In the genomic region with DNA sequence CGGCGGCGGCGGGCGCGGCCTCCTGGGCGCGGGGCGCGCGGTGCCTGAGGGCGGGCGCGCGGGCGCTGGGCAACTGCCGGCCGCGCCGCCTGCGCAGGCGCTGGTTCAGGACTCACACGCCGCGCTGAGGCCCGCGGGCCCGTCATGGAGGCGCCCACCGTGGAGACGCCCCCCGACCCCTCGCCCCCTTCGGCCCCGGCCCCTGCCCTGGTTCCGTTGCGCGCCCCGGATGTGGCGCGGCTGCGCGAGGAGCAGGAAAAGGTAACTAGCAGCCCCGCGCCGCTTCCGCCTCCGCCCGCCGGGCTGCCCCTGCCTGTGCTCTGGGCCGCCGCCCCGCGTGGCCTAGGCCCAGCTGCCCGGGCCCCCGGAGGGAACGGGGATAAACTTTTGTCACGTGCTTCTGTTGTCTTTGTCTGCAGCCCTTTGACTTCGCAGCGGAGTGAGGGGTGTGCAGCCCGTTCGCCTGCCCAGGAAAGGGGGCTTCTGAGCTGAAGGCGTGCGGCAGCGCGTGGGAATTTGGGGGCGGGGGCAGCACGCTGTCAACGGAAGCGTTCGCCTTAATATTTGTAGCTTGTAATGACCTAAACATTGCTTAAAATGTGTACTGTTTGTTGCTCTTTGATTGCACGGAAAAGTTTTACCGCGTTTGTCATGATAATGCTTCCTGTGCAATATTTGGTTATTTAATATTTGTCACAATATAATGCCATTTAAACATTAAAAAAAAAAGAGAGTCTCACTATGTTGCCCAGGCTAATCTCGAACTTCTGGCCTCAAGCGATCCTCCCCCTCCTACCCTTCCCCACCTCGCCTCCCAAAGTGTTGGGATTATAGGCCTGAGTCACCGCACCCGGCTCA, we compare ENCODE assay signal across 1 cellular context.
TF ChIP-seq lines count a peak whose summit lies in the region.

No MANE protein-coding gene starts in this region.

TF ChIP-seq in K562, 482 proteins besides CTCF, POLR2A, EP300 and RAD21 (continued from another document):
- TF ChIP-seq, protein P1, sequence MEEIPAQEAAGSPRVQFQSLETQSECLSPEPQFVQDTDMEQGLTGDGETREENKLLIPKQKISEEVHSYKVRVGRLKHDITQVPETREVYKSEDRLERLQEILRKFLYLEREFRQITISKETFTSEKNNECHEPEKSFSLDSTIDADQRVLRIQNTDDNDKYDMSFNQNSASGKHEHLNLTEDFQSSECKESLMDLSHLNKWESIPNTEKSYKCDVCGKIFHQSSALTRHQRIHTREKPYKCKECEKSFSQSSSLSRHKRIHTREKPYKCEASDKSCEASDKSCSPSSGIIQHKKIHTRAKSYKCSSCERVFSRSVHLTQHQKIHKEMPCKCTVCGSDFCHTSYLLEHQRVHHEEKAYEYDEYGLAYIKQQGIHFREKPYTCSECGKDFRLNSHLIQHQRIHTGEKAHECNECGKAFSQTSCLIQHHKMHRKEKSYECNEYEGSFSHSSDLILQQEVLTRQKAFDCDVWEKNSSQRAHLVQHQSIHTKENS (CRISPR knock-in tag; IDR thresholded peaks at IDR 0.05): no peak
- TF ChIP-seq ATF7 (IDR thresholded peaks at IDR 0.05): 0 out of 2 replicates have a peak, but pooled peaks have one; percentile 10
- TF ChIP-seq ZNF224 (CRISPR knock-in tag; IDR thresholded peaks at IDR 0.05): no peak
- no peak for TF ChIP-seq ZNF146 (CRISPR knock-in tag; IDR thresholded peaks at IDR 0.05; ENCODE audit: unreplicated experiment)
- TF ChIP-seq TRIM28 (IDR thresholded peaks at IDR 0.05): no peak
- no peak for TF ChIP-seq ZNF561 (CRISPR knock-in tag; conservative IDR thresholded peaks at IDR 0.05)
- TF ChIP-seq E2F3 (CRISPR knock-in tag; IDR thresholded peaks at IDR 0.05): no peak
- no peak for TF ChIP-seq SMARCB1 (IDR thresholded peaks at IDR 0.05; ENCODE audit: insufficient read length, low read depth)
- TF ChIP-seq SRF (CRISPR knock-in tag; IDR thresholded peaks at IDR 0.05): no peak
- TF ChIP-seq, protein P2, sequence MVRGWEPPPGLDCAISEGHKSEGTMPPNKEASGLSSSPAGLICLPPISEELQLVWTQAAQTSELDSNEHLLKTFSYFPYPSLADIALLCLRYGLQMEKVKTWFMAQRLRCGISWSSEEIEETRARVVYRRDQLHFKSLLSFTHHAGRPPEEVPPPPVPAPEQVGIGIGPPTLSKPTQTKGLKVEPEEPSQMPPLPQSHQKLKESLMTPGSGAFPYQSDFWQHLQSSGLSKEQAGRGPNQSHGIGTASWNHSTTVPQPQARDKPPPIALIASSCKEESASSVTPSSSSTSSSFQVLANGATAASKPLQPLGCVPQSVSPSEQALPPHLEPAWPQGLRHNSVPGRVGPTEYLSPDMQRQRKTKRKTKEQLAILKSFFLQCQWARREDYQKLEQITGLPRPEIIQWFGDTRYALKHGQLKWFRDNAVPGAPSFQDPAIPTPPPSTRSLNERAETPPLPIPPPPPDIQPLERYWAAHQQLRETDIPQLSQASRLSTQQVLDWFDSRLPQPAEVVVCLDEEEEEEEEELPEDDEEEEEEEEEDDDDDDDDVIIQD (CRISPR knock-in tag; IDR thresholded peaks at IDR 0.05): no peak
- TF ChIP-seq ZNF263 (CRISPR knock-in tag; IDR thresholded peaks at IDR 0.05; ENCODE audit: borderline replicate concordance): no peak
- TF ChIP-seq NFXL1 (CRISPR knock-in tag; IDR thresholded peaks at IDR 0.05): no peak
- no peak for TF ChIP-seq TAF9B (IDR thresholded peaks at IDR 0.05; ENCODE audit: partially characterized antibody)
- TF ChIP-seq COPS2 (conservative IDR thresholded peaks at IDR 0.05): no peak
- TF ChIP-seq PML (IDR thresholded peaks at IDR 0.05; ENCODE audit: low read length): no peak
- TF ChIP-seq POLR3A (IDR thresholded peaks at IDR 0.05; ENCODE audit: borderline replicate concordance, extremely low read depth, insufficient read depth, insufficient read length): no peak
- TF ChIP-seq, protein P3, sequence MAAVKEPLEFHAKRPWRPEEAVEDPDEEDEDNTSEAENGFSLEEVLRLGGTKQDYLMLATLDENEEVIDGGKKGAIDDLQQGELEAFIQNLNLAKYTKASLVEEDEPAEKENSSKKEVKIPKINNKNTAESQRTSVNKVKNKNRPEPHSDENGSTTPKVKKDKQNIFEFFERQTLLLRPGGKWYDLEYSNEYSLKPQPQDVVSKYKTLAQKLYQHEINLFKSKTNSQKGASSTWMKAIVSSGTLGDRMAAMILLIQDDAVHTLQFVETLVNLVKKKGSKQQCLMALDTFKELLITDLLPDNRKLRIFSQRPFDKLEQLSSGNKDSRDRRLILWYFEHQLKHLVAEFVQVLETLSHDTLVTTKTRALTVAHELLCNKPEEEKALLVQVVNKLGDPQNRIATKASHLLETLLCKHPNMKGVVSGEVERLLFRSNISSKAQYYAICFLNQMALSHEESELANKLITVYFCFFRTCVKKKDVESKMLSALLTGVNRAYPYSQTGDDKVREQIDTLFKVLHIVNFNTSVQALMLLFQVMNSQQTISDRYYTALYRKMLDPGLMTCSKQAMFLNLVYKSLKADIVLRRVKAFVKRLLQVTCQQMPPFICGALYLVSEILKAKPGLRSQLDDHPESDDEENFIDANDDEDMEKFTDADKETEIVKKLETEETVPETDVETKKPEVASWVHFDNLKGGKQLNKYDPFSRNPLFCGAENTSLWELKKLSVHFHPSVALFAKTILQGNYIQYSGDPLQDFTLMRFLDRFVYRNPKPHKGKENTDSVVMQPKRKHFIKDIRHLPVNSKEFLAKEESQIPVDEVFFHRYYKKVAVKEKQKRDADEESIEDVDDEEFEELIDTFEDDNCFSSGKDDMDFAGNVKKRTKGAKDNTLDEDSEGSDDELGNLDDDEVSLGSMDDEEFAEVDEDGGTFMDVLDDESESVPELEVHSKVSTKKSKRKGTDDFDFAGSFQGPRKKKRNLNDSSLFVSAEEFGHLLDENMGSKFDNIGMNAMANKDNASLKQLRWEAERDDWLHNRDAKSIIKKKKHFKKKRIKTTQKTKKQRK (IDR thresholded peaks at IDR 0.05; ENCODE audit: borderline replicate concordance, low read depth, low read length): no peak
- no peak for TF ChIP-seq ZNF23 (CRISPR knock-in tag; IDR thresholded peaks at IDR 0.05)
- TF ChIP-seq PHF8 (IDR thresholded peaks at IDR 0.05; ENCODE audit: borderline replicate concordance, low read length): peak; percentile 59
- TF ChIP-seq HDAC8 (tag; IDR thresholded peaks at IDR 0.05): no peak
- TF ChIP-seq NRF1 (conservative IDR thresholded peaks at IDR 0.05 in 1 of 2, IDR thresholded peaks at IDR 0.05 in 1 of 2): no peak; a peak in 2 of 4 replicates
- TF ChIP-seq, protein P4, sequence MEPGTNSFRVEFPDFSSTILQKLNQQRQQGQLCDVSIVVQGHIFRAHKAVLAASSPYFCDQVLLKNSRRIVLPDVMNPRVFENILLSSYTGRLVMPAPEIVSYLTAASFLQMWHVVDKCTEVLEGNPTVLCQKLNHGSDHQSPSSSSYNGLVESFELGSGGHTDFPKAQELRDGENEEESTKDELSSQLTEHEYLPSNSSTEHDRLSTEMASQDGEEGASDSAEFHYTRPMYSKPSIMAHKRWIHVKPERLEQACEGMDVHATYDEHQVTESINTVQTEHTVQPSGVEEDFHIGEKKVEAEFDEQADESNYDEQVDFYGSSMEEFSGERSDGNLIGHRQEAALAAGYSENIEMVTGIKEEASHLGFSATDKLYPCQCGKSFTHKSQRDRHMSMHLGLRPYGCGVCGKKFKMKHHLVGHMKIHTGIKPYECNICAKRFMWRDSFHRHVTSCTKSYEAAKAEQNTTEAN (CRISPR knock-in tag; IDR thresholded peaks at IDR 0.05): no peak
- TF ChIP-seq ZC3H4 (CRISPR knock-in tag; IDR thresholded peaks at IDR 0.05; ENCODE audit: borderline replicate concordance): no peak
- no peak for TF ChIP-seq CEBPB (tag; IDR thresholded peaks at IDR 0.05)
- TF ChIP-seq, protein P5, sequence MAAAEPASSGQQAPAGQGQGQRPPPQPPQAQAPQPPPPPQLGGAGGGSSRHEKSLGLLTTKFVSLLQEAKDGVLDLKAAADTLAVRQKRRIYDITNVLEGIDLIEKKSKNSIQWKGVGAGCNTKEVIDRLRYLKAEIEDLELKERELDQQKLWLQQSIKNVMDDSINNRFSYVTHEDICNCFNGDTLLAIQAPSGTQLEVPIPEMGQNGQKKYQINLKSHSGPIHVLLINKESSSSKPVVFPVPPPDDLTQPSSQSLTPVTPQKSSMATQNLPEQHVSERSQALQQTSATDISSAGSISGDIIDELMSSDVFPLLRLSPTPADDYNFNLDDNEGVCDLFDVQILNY (CRISPR knock-in tag; IDR thresholded peaks at IDR 0.05): no peak
- no peak for TF ChIP-seq BMI1 (IDR thresholded peaks at IDR 0.05; ENCODE audit: low read length)
- TF ChIP-seq, protein P6, sequence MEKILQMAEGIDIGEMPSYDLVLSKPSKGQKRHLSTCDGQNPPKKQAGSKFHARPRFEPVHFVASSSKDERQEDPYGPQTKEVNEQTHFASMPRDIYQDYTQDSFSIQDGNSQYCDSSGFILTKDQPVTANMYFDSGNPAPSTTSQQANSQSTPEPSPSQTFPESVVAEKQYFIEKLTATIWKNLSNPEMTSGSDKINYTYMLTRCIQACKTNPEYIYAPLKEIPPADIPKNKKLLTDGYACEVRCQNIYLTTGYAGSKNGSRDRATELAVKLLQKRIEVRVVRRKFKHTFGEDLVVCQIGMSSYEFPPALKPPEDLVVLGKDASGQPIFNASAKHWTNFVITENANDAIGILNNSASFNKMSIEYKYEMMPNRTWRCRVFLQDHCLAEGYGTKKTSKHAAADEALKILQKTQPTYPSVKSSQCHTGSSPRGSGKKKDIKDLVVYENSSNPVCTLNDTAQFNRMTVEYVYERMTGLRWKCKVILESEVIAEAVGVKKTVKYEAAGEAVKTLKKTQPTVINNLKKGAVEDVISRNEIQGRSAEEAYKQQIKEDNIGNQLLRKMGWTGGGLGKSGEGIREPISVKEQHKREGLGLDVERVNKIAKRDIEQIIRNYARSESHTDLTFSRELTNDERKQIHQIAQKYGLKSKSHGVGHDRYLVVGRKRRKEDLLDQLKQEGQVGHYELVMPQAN (IDR thresholded peaks at IDR 0.05; ENCODE audit: borderline replicate concordance): peak; percentile 95
- TF ChIP-seq RFX5 (IDR thresholded peaks at IDR 0.05; ENCODE audit: low read depth, low read length): no peak
- TF ChIP-seq RHOXF2B (CRISPR knock-in tag; conservative IDR thresholded peaks at IDR 0.05): no peak; the same call in 1 of the 2 replicates
- TF ChIP-seq FOXA3 (CRISPR knock-in tag; conservative IDR thresholded peaks at IDR 0.05 in 1 of 2, IDR thresholded peaks at IDR 0.05 in 1 of 2): no peak; a peak in 1 of 4 replicates
- TF ChIP-seq, protein P7, sequence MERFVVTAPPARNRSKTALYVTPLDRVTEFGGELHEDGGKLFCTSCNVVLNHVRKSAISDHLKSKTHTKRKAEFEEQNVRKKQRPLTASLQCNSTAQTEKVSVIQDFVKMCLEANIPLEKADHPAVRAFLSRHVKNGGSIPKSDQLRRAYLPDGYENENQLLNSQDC (CRISPR knock-in tag; IDR thresholded peaks at IDR 0.05): no peak
- no peak for TF ChIP-seq MCM5 (IDR thresholded peaks at IDR 0.05; ENCODE audit: low read depth)
- no peak for TF ChIP-seq HIVEP1 (CRISPR knock-in tag; IDR thresholded peaks at IDR 0.05)
- TF ChIP-seq, protein P8, sequence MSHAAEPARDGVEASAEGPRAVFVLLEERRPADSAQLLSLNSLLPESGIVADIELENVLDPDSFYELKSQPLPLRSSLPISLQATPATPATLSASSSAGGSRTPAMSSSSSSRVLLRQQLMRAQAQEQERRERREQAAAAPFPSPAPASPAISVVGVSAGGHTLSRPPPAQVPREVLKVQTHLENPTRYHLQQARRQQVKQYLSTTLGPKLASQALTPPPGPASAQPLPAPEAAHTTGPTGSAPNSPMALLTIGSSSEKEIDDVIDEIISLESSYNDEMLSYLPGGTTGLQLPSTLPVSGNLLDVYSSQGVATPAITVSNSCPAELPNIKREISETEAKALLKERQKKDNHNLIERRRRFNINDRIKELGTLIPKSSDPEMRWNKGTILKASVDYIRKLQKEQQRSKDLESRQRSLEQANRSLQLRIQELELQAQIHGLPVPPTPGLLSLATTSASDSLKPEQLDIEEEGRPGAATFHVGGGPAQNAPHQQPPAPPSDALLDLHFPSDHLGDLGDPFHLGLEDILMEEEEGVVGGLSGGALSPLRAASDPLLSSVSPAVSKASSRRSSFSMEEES (CRISPR knock-in tag; IDR thresholded peaks at IDR 0.05): peak; percentile 88
- no peak for TF ChIP-seq KLF16 (IDR thresholded peaks at IDR 0.05)
- TF ChIP-seq CTBP1 (IDR thresholded peaks at IDR 0.05; ENCODE audit: borderline replicate concordance): no peak
- TF ChIP-seq, protein P9, sequence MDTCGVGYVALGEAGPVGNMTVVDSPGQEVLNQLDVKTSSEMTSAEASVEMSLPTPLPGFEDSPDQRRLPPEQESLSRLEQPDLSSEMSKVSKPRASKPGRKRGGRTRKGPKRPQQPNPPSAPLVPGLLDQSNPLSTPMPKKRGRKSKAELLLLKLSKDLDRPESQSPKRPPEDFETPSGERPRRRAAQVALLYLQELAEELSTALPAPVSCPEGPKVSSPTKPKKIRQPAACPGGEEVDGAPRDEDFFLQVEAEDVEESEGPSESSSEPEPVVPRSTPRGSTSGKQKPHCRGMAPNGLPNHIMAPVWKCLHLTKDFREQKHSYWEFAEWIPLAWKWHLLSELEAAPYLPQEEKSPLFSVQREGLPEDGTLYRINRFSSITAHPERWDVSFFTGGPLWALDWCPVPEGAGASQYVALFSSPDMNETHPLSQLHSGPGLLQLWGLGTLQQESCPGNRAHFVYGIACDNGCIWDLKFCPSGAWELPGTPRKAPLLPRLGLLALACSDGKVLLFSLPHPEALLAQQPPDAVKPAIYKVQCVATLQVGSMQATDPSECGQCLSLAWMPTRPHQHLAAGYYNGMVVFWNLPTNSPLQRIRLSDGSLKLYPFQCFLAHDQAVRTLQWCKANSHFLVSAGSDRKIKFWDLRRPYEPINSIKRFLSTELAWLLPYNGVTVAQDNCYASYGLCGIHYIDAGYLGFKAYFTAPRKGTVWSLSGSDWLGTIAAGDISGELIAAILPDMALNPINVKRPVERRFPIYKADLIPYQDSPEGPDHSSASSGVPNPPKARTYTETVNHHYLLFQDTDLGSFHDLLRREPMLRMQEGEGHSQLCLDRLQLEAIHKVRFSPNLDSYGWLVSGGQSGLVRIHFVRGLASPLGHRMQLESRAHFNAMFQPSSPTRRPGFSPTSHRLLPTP (IDR thresholded peaks at IDR 0.05; ENCODE audit: borderline replicate concordance, extremely low read depth, insufficient read length): peak; percentile 45
- no peak for TF ChIP-seq MCM7 (IDR thresholded peaks at IDR 0.05)
- peak; percentile 29; the same call in 1 of the 2 replicates for TF ChIP-seq L3MBTL2 (IDR thresholded peaks at IDR 0.05)
- TF ChIP-seq, protein P10, sequence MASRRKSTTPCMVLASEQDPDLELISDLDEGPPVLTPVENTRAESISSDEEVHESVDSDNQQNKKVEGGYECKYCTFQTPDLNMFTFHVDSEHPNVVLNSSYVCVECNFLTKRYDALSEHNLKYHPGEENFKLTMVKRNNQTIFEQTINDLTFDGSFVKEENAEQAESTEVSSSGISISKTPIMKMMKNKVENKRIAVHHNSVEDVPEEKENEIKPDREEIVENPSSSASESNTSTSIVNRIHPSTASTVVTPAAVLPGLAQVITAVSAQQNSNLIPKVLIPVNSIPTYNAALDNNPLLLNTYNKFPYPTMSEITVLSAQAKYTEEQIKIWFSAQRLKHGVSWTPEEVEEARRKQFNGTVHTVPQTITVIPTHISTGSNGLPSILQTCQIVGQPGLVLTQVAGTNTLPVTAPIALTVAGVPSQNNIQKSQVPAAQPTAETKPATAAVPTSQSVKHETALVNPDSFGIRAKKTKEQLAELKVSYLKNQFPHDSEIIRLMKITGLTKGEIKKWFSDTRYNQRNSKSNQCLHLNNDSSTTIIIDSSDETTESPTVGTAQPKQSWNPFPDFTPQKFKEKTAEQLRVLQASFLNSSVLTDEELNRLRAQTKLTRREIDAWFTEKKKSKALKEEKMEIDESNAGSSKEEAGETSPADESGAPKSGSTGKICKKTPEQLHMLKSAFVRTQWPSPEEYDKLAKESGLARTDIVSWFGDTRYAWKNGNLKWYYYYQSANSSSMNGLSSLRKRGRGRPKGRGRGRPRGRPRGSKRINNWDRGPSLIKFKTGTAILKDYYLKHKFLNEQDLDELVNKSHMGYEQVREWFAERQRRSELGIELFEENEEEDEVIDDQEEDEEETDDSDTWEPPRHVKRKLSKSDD (conservative IDR thresholded peaks at IDR 0.05; ENCODE audit: low read length): no peak
- peak; percentile 83 for TF ChIP-seq EP400 (IDR thresholded peaks at IDR 0.05)
- no peak for TF ChIP-seq ZNF431 (CRISPR knock-in tag; IDR thresholded peaks at IDR 0.05)
